ENCODE assay signal across 8 cellular contexts in genomic region chr12:49188205-49188915, GRCh38. TPM values are rescaled to one million over a fixed set of nuclear protein-coding genes. Genes with fewer than 3 reads are reported as not detected.
A peak's percentile ranks its signal among the peaks of the same experiment; 100 is the strongest.
DNase-seq lines count a peak whose midpoint lies in the region; ATAC-seq and TF ChIP-seq lines count a peak whose summit lies in the region.

No MANE protein-coding gene starts in this region.

- ATAC-seq in GM21723 (IDR thresholded peaks at IDR 0.05; ENCODE audit: unreplicated experiment), result peak; percentile 54
- peak; percentile 89 to 91 for ATAC-seq in right cardiac atrium

- intact Hi-C loops in right cardiac atrium (cut with DNase I), result loop anchor here in 3 of 4 donors (5.0 to 10.0 kb wide), 4 partner anchors 44 to 56 kb away; partner anchors contain the start of gene TUBA1B (in 2 of the 3)
- intact Hi-C loops in uterus (cut with DNase I; ENCODE audit: low total_unique reads), result loop anchor here (10.0 kb wide), 1 partner anchor 46 kb away; no protein-coding TSS in a partner anchor

- no peak for TF ChIP-seq CTCF in uterus (IDR thresholded peaks at IDR 0.05)

- H3K27me3 ChIP-seq in right cardiac atrium (ENCODE audit: control insufficient read depth, insufficient read depth) (no peaks in the 10 kb centered on the region), uterus (no peaks in the 10 kb centered on the region)

- H3K9me3 ChIP-seq in right cardiac atrium (ENCODE audit: control insufficient read depth, low read length) (no peaks in the 10 kb centered on the region), uterus (no peaks in the 10 kb centered on the region)

- no peaks in the 10 kb centered on the region for H3K4me1 ChIP-seq in right cardiac atrium (ENCODE audit: control insufficient read depth, insufficient read depth, low read length)
- no peaks in the 10 kb centered on the region for H3K4me1 ChIP-seq in uterus

- peak in 1 of 2 donors; percentile 25 for TF ChIP-seq POLR2A in uterus (IDR thresholded peaks at IDR 0.05)

- H3K27ac ChIP-seq in right cardiac atrium (ENCODE audit: low read length), result peak overlapping the region; percentile 73
- peak overlapping the region; percentile 99 for H3K27ac ChIP-seq in uterus

- WGBS in right cardiac atrium, result under 1% methylated on average over 52 of the region's 52 CpGs

- DNase-seq in ELR (ENCODE audit: low read depth), result peak; percentile 81
- peak; percentile 75 for DNase-seq in KG1 (lab: John Stamatoyannopoulos, UW)
- peak; percentile 58 to 81 (median 73) for DNase-seq in T-helper 1 cell
- DNase-seq in amniotic epithelial cell (ENCODE audit: low read depth), result peak; percentile 72
- peak; percentile 90 to 96 (median 94) for DNase-seq in right cardiac atrium
- DNase-seq in renal cortical epithelial cell (ENCODE audit: low read depth), result peak; percentile 49
- DNase-seq in uterus, result peak; percentile 85

- H3K36me3 ChIP-seq in uterus, result no peaks in the 10 kb centered on the region

- peak overlapping the region; percentile 68 for H3K4me3 ChIP-seq in right cardiac atrium (ENCODE audit: low read length)
- peak overlapping the region; percentile 86 to 100 for H3K4me3 ChIP-seq in uterus

RNA-seq across cellular contexts. Expression of gene TUBA1A, which starts 0.5 kb away (rescaled TPM):
- 100 to 1,000 TPM in 2 of 4 donors, 10 to 100 TPM in 2; 75.6 to 136 (median 112) TPM for total RNA-seq in right cardiac atrium
- 149 TPM for polyA plus RNA-seq in right cardiac atrium
- 691 and 1,981 TPM in 2 replicates for total RNA-seq in renal cortical epithelial cell
- total RNA-seq in uterus, result 100 to 1,000 TPM; 241 to 900 (median 352) TPM

RNA-seq across cellular contexts. Expression of gene TUBA1B, which starts 57.2 kb away (rescaled TPM):
- 100 to 1,000 TPM; 170 to 515 (median 413) TPM for total RNA-seq in right cardiac atrium
- 395 TPM for polyA plus RNA-seq in right cardiac atrium
- total RNA-seq in renal cortical epithelial cell, result 420 and 2,146 TPM in 2 replicates
- 100 to 1,000 TPM; 374 to 912 (median 498) TPM for total RNA-seq in uterus

Comparison
In these comparisons a context has a peak if more than half of its experiments do, and no peak if none do; other contexts are left out.
1. Peak in every context shown above with its lines: DNase-seq, ATAC-seq, H3K4me3 ChIP-seq and H3K27ac ChIP-seq.